ENCODE assay signal across 8 cellular contexts in genomic region chr22:44025171-44026065, GRCh38. TPM values are rescaled to one million over a fixed set of nuclear protein-coding genes. Genes with fewer than 3 reads are reported as not detected.
DNase-seq lines count a peak whose midpoint lies in the region; ATAC-seq and FAIRE-seq lines count a peak whose summit lies in the region.

No MANE protein-coding gene starts in this region.

- H3K4me3 Mint-ChIP-seq in naive thymus-derived CD4-positive, alpha-beta T cell, result peak overlapping the region; percentile 23 to 87 (median 70)

- H3K4me1 Mint-ChIP-seq in naive thymus-derived CD4-positive, alpha-beta T cell, result peaks cover 19 to 53% (median 28%) of the 10 kb centered on the region in 7 donors

- no peaks in the 10 kb centered on the region for H3K36me3 ChIP-seq in naive thymus-derived CD4-positive, alpha-beta T cell (ENCODE audit: control insufficient read depth in 2 of 3, insufficient read depth in 3 of 3, low read length in 3 of 3)

- H3K9me3 ChIP-seq in naive thymus-derived CD4-positive, alpha-beta T cell (ENCODE audit: control insufficient read depth in 2 of 3, low read length in 3 of 3), result no peaks in the 10 kb centered on the region

- peaks cover 0 to 8% (median 0%) of the 10 kb centered on the region in 5 donors for H3K36me3 Mint-ChIP-seq in naive thymus-derived CD4-positive, alpha-beta T cell

- H3K27me3 ChIP-seq in naive thymus-derived CD4-positive, alpha-beta T cell (ENCODE audit: control insufficient read depth in 2 of 2, insufficient read depth in 2 of 2, low read length in 2 of 2), result no peaks in the 10 kb centered on the region

- DNase-seq in NOMO-1 treated with DMSO at 0.1 percent for 48 hours (lab: John Stamatoyannopoulos, UW; ENCODE audit: unreplicated experiment) (peak; percentile 76), caudate nucleus (lab: John Stamatoyannopoulos, UW) (no peak), GOT3 (lab: John Stamatoyannopoulos, UW) (no peak), frontal cortex (ENCODE audit: low spot score in 2 of 2) (no peak), cortex of kidney (lab: John Stamatoyannopoulos, UW) (no peak)
- DNase-seq in naive thymus-derived CD4-positive, alpha-beta T cell, result no peak

- H3K27ac Mint-ChIP-seq in naive thymus-derived CD4-positive, alpha-beta T cell, result peak overlapping the region in 3 of 9 donors; percentile 8 to 97 (median 96)

- POLR2A ChIA-PET in naive thymus-derived CD4-positive, alpha-beta T cell (lab: Charles Lee), result no interaction called here

- peaks cover 5 to 24% of the 10 kb centered on the region in 2 donors for H3K4me1 ChIP-seq in naive thymus-derived CD4-positive, alpha-beta T cell (ENCODE audit: control insufficient read depth in 2 of 2, insufficient read depth in 2 of 2, low read length in 2 of 2)

- peaks cover 0 to 32% (median 27%) of the 10 kb centered on the region in 5 donors for H3K27me3 Mint-ChIP-seq in naive thymus-derived CD4-positive, alpha-beta T cell

- no peaks in the 10 kb centered on the region for H3K9me3 Mint-ChIP-seq in naive thymus-derived CD4-positive, alpha-beta T cell

- peak; percentile 46 for ATAC-seq in GM18861 (IDR thresholded peaks at IDR 0.05; ENCODE audit: unreplicated experiment)
- peak; percentile 42 for ATAC-seq in HG02588 (IDR thresholded peaks at IDR 0.05; ENCODE audit: unreplicated experiment)
- ATAC-seq in naive thymus-derived CD4-positive, alpha-beta T cell, result peak; percentile 50

- intact Hi-C loops in naive thymus-derived CD4-positive, alpha-beta T cell (cut with micrococcal nuclease), result loop anchor here in 1 of 2 donors (2.0 to 5.0 kb wide), 2 partner anchors 29 to 157 kb away; partner anchors contain the start of gene PARVG

- CTCF ChIA-PET in naive thymus-derived CD4-positive, alpha-beta T cell (lab: Charles Lee), result no interaction called here

- no peak for FAIRE-seq in frontal cortex (lab: Jason Lieb, UNC)

- no peak overlapping the region for H3K4me3 ChIP-seq in naive thymus-derived CD4-positive, alpha-beta T cell (ENCODE audit: low read length)

- H3K27ac ChIP-seq in caudate nucleus (ENCODE audit: low read depth, low read length), result peak overlapping the region; percentile 84
- no peak overlapping the region for H3K27ac ChIP-seq in naive thymus-derived CD4-positive, alpha-beta T cell (ENCODE audit: low read depth, low read length)

RNA-seq across cellular contexts. Expression of gene PARVB, which starts 1.3 kb away (rescaled TPM):
- 10 to 100 TPM in 2 of 5 experiments, 1 to 10 TPM in 3; 3.9 to 51.2 (median 8.1) TPM for total RNA-seq in naive thymus-derived CD4-positive, alpha-beta T cell
- under 1 TPM; 0.18 to 0.38 TPM for polyA plus RNA-seq in naive thymus-derived CD4-positive, alpha-beta T cell
- total RNA-seq in frontal cortex, result 5.7 TPM
